ENCODE assay signal across 20 cellular contexts in the genomic region with DNA sequence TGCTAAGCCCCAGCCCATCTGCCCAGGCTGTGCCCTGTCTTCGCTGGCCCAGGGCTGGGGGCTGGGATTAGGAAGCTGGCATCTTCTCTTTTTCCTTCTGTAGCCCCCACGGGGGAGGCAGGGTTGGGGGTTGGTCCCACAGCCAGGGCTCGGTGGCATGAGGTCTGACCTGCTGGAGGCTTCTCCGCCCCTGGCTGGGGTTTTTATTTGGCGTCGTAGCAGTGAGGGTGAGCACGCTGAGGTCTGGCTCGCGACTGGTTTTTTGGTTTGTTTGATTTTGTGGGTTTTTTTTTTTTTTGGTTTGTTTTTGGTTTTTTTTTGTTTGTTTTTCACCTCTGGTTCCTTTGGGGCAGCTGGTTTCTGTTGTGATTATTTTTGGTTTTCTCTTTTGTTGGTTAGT. TPM values are rescaled to one million over a fixed set of nuclear protein-coding genes. Genes with fewer than 3 reads are reported as not detected.
DNase-seq lines count a peak whose midpoint lies in the region; ATAC-seq, FAIRE-seq and TF ChIP-seq lines count a peak whose summit lies in the region.
"Had no signal": no experiment of that assay in that cellular context is flagged by ENCODE, and none has a peak within 500 bp of the region (broad histone marks: within the 10 kb centered on the region; RNA-seq: fewer than 3 reads in every experiment).

No MANE protein-coding gene starts in this region.

- no peaks in the 10 kb centered on the region for H3K27me3 ChIP-seq in brain microvascular endothelial cell (replicated peaks)
- H3K27me3 ChIP-seq: sigmoid colon had no signal

- H3K36me3 Mint-ChIP-seq in activated naive CD4-positive, alpha-beta T cell treated with anti-CD3 and anti-CD28 coated beads, Interleukin-2, amount 10 ng/mL, durations not matched to agents 7 days and 5 days: peaks cover 14% of the 10 kb centered on the region
- peaks cover 25% of the 10 kb centered on the region for H3K36me3 Mint-ChIP-seq in activated naive CD4-positive, alpha-beta T cell treated with anti-CD3 and anti-CD28 coated beads for 36 hours (ENCODE audit: low read depth)
- H3K36me3 Mint-ChIP-seq in IgD-negative memory B cell: peaks cover 6% of the 10 kb centered on the region
- H3K36me3 Mint-ChIP-seq in activated T-helper 17 cell treated with anti-CD3 and anti-CD28 coated beads, Interleukin-2, amount 50 U/mL, for 72 hours (ENCODE audit: low read depth): peaks cover 66% of the 10 kb centered on the region
- peaks cover 45 to 59% of the 10 kb centered on the region in 2 donors for H3K36me3 Mint-ChIP-seq in stimulated activated naive B cell treated with anti-CD40 and anti-IgM and Interleukin-4, amounts not matched to agents 10 μg/mL and 1 μg/mL and 100 μg/mL, for 72 hours

- H3K4me3 Mint-ChIP-seq in activated naive CD4-positive, alpha-beta T cell treated with anti-CD3 and anti-CD28 coated beads, Interleukin-2, amount 10 ng/mL, durations not matched to agents 7 days and 5 days: no peak overlapping the region
- H3K4me3 Mint-ChIP-seq in activated naive CD4-positive, alpha-beta T cell treated with anti-CD3 and anti-CD28 coated beads for 36 hours: no peak overlapping the region
- H3K4me3 Mint-ChIP-seq in IgD-negative memory B cell: peak overlapping the region in 3 of 4 donors; percentile 43 to 76 (median 68)
- H3K4me3 Mint-ChIP-seq in activated T-helper 17 cell treated with anti-CD3 and anti-CD28 coated beads, Interleukin-2, amount 50 U/mL, for 72 hours: peak overlapping the region; percentile 18
- peak overlapping the region; percentile 19 to 54 for H3K4me3 Mint-ChIP-seq in stimulated activated naive B cell treated with anti-CD40 and anti-IgM and Interleukin-4, amounts not matched to agents 10 μg/mL and 1 μg/mL and 100 μg/mL, for 72 hours

- CTCF ChIA-PET in activated naive CD4-positive, alpha-beta T cell treated with anti-CD3 and anti-CD28 coated beads, Interleukin-2, amount 10 ng/mL, durations not matched to agents 7 days and 5 days (lab: Charles Lee): interaction anchor here (0.7 to 1.5 kb wide), 2 partner anchors 18 to 20 kb away, joined by 3 to 5 read pairs; no protein-coding TSS in a partner anchor
- CTCF ChIA-PET in activated naive CD4-positive, alpha-beta T cell treated with anti-CD3 and anti-CD28 coated beads for 36 hours (lab: Charles Lee): interaction anchor here (0.6 to 0.8 kb wide), 3 partner anchors 8 to 74 kb away, joined by 3 to 6 read pairs (median 3); no protein-coding TSS in a partner anchor

- intact Hi-C loops in activated naive CD4-positive, alpha-beta T cell treated with anti-CD3 and anti-CD28 coated beads for 36 hours (cut with micrococcal nuclease): no loop called here

- in situ Hi-C loops in brain microvascular endothelial cell (cut with HindIII; ENCODE audit: low pct_ligation_motif_present, low sequenced_read_pairs): no loop called here

- TF ChIP-seq CTCF in brain microvascular endothelial cell (IDR thresholded peaks at IDR 0.05; ENCODE audit: low read depth, low read length, missing control alignments): no peak

- ATAC-seq in activated T-helper 17 cell treated with anti-CD3 and anti-CD28 coated beads, Interleukin-2, amount 50 U/mL, for 72 hours (replicated peaks): peak; percentile 39
- no peak for ATAC-seq in stimulated activated naive B cell treated with anti-CD40 and anti-IgM and Interleukin-4, amounts not matched to agents 10 μg/mL and 1 μg/mL and 100 μg/mL, for 72 hours (replicated peaks)
- ATAC-seq: gastrocnemius medialis had no signal

- peaks cover 4% of the 10 kb centered on the region for H3K36me3 ChIP-seq in brain microvascular endothelial cell (replicated peaks)
- H3K36me3 ChIP-seq: gastrocnemius medialis, sigmoid colon, suprapubic skin had no signal

- peaks cover 6% of the 10 kb centered on the region for H3K27me3 Mint-ChIP-seq in activated naive CD4-positive, alpha-beta T cell treated with anti-CD3 and anti-CD28 coated beads, Interleukin-2, amount 10 ng/mL, durations not matched to agents 7 days and 5 days
- H3K27me3 Mint-ChIP-seq in activated naive CD4-positive, alpha-beta T cell treated with anti-CD3 and anti-CD28 coated beads for 36 hours (ENCODE audit: low read depth): no peaks in the 10 kb centered on the region
- H3K27me3 Mint-ChIP-seq in IgD-negative memory B cell: no peaks in the 10 kb centered on the region
- no peaks in the 10 kb centered on the region for H3K27me3 Mint-ChIP-seq in activated T-helper 17 cell treated with anti-CD3 and anti-CD28 coated beads, Interleukin-2, amount 50 U/mL, for 72 hours
- no peaks in the 10 kb centered on the region for H3K27me3 Mint-ChIP-seq in stimulated activated naive B cell treated with anti-CD40 and anti-IgM and Interleukin-4, amounts not matched to agents 10 μg/mL and 1 μg/mL and 100 μg/mL, for 72 hours

- DNase-seq in activated naive CD4-positive, alpha-beta T cell treated with anti-CD3 and anti-CD28 coated beads, Interleukin-2, amount 10 ng/mL, durations not matched to agents 7 days and 5 days: peak; percentile 40
- DNase-seq in activated naive CD4-positive, alpha-beta T cell treated with anti-CD3 and anti-CD28 coated beads for 36 hours: no peak
- no peak for DNase-seq in stimulated activated naive B cell treated with anti-CD40 and anti-IgM and Interleukin-4, amounts not matched to agents 10 μg/mL and 1 μg/mL and 100 μg/mL, for 72 hours
- DNase-seq in brain microvascular endothelial cell (no peak), RCC 7860 (ENCODE audit: low spot score) (no peak), NCI-H2029 treated with DMSO at 0.1 percent for 48 hours (lab: John Stamatoyannopoulos, UW) (no peak)
- DNase-seq: activated CD4-positive, alpha-beta T cell treated with anti-CD3 and anti-CD28 coated beads, Interleukin-2, amount 50 U/mL, for 4 hours; gastrocnemius medialis; mucosa of descending colon; NCI-H2081; NCI-H526 treated with DMSO at 0.1 percent for 48 hours; sigmoid colon; stimulated activated CD4-positive, alpha-beta T cell treated with anti-CD3 and anti-CD28 coated beads, Interleukin-1b, Interleukin-23, amount 100 ng/mL, for 48 hours had no signal

- FAIRE-seq in RCC 7860 (lab: Jason Lieb, UNC): no peak
- FAIRE-seq: endothelial cell of umbilical vein, GM12891 had no signal

- H3K4me3 ChIP-seq in brain microvascular endothelial cell (ENCODE audit: low read depth, low read length): no peak overlapping the region
- H3K4me3 ChIP-seq: gastrocnemius medialis, mucosa of descending colon, sigmoid colon, SK-N-MC, suprapubic skin had no signal

- peaks cover 41% of the 10 kb centered on the region for H3K4me1 Mint-ChIP-seq in activated naive CD4-positive, alpha-beta T cell treated with anti-CD3 and anti-CD28 coated beads, Interleukin-2, amount 10 ng/mL, durations not matched to agents 7 days and 5 days
- H3K4me1 Mint-ChIP-seq in activated naive CD4-positive, alpha-beta T cell treated with anti-CD3 and anti-CD28 coated beads for 36 hours (ENCODE audit: low read depth): peaks cover 20% of the 10 kb centered on the region
- H3K4me1 Mint-ChIP-seq in IgD-negative memory B cell: peaks cover 38 to 43% (median 43%) of the 10 kb centered on the region in 3 donors
- H3K4me1 Mint-ChIP-seq in activated T-helper 17 cell treated with anti-CD3 and anti-CD28 coated beads, Interleukin-2, amount 50 U/mL, for 72 hours: peaks cover 37% of the 10 kb centered on the region
- H3K4me1 Mint-ChIP-seq in stimulated activated naive B cell treated with anti-CD40 and anti-IgM and Interleukin-4, amounts not matched to agents 10 μg/mL and 1 μg/mL and 100 μg/mL, for 72 hours: peaks cover 54 to 85% of the 10 kb centered on the region in 2 donors

- H3K27ac ChIP-seq in brain microvascular endothelial cell: no peak overlapping the region
- H3K27ac ChIP-seq: gastrocnemius medialis, sigmoid colon, SK-N-MC, suprapubic skin had no signal

- H3K27ac Mint-ChIP-seq in activated naive CD4-positive, alpha-beta T cell treated with anti-CD3 and anti-CD28 coated beads, Interleukin-2, amount 10 ng/mL, durations not matched to agents 7 days and 5 days: peak overlapping the region; percentile 82
- H3K27ac Mint-ChIP-seq in activated naive CD4-positive, alpha-beta T cell treated with anti-CD3 and anti-CD28 coated beads for 36 hours: no peak overlapping the region
- H3K27ac Mint-ChIP-seq in IgD-negative memory B cell: peak overlapping the region; percentile 80 to 97 (median 92)
- H3K27ac Mint-ChIP-seq in activated T-helper 17 cell treated with anti-CD3 and anti-CD28 coated beads, Interleukin-2, amount 50 U/mL, for 72 hours: peak overlapping the region; percentile 70
- H3K27ac Mint-ChIP-seq in stimulated activated naive B cell treated with anti-CD40 and anti-IgM and Interleukin-4, amounts not matched to agents 10 μg/mL and 1 μg/mL and 100 μg/mL, for 72 hours: peak overlapping the region; percentile 91

- H3K9me3 Mint-ChIP-seq in activated naive CD4-positive, alpha-beta T cell treated with anti-CD3 and anti-CD28 coated beads, Interleukin-2, amount 10 ng/mL, durations not matched to agents 7 days and 5 days: no peaks in the 10 kb centered on the region
- no peaks in the 10 kb centered on the region for H3K9me3 Mint-ChIP-seq in activated naive CD4-positive, alpha-beta T cell treated with anti-CD3 and anti-CD28 coated beads for 36 hours
- H3K9me3 Mint-ChIP-seq in IgD-negative memory B cell: no peaks in the 10 kb centered on the region
- H3K9me3 Mint-ChIP-seq in activated T-helper 17 cell treated with anti-CD3 and anti-CD28 coated beads, Interleukin-2, amount 50 U/mL, for 72 hours: no peaks in the 10 kb centered on the region
- H3K9me3 Mint-ChIP-seq in stimulated activated naive B cell treated with anti-CD40 and anti-IgM and Interleukin-4, amounts not matched to agents 10 μg/mL and 1 μg/mL and 100 μg/mL, for 72 hours: no peaks in the 10 kb centered on the region

RNA-seq across cellular contexts. Expression of a gene that starts 14.7 kb away (rescaled TPM):
- total RNA-seq in activated naive CD4-positive, alpha-beta T cell treated with anti-CD3 and anti-CD28 coated beads for 36 hours: 1 to 10 TPM; 8.4 to 8.8 TPM
- polyA plus RNA-seq in IgD-negative memory B cell: 24.8 TPM
- total RNA-seq in activated T-helper 17 cell treated with anti-CD3 and anti-CD28 coated beads, Interleukin-2, amount 50 U/mL, for 72 hours: 10 to 100 TPM; 12.1 to 12.5 TPM

RNA-seq across cellular contexts. Expression of a gene that starts 20.7 kb away (rescaled TPM):
- 1 to 10 TPM; 1.9 to 2.2 TPM for total RNA-seq in activated naive CD4-positive, alpha-beta T cell treated with anti-CD3 and anti-CD28 coated beads for 36 hours
- not detected for polyA plus RNA-seq in IgD-negative memory B cell
- 1 to 10 TPM in 1 of 2 donors, under 1 TPM in 1; 0.37 to 1.7 TPM for total RNA-seq in activated T-helper 17 cell treated with anti-CD3 and anti-CD28 coated beads, Interleukin-2, amount 50 U/mL, for 72 hours

RNA-seq across cellular contexts. Expression of a gene that starts 41.6 kb away (rescaled TPM):
- 10 to 100 TPM; 30.0 to 31.9 TPM for total RNA-seq in activated naive CD4-positive, alpha-beta T cell treated with anti-CD3 and anti-CD28 coated beads for 36 hours
- 89.1 TPM for polyA plus RNA-seq in IgD-negative memory B cell
- 10 to 100 TPM; 33.1 to 95.9 TPM for total RNA-seq in activated T-helper 17 cell treated with anti-CD3 and anti-CD28 coated beads, Interleukin-2, amount 50 U/mL, for 72 hours
- total RNA-seq: G401 had no signal

Comparison
In these comparisons a context has a peak if more than half of its experiments do, and no peak if none do; other contexts are left out.
1. H3K4me3 Mint-ChIP-seq: peak in IgD-negative memory B cell (3 of 4), activated T-helper 17 cell treated with anti-CD3 and anti-CD28 coated beads, Interleukin-2, amount 50 U/mL, for 72 hours (single experiment) and stimulated activated naive B cell treated with anti-CD40 and anti-IgM and Interleukin-4, amounts not matched to agents 10 μg/mL and 1 μg/mL and 100 μg/mL, for 72 hours (2 of 2); none in activated naive CD4-positive, alpha-beta T cell treated with anti-CD3 and anti-CD28 coated beads, Interleukin-2, amount 10 ng/mL, durations not matched to agents 7 days and 5 days (single experiment) and activated naive CD4-positive, alpha-beta T cell treated with anti-CD3 and anti-CD28 coated beads for 36 hours (single experiment).